ENCODE assay signal across 8 cellular contexts in the genomic region with DNA sequence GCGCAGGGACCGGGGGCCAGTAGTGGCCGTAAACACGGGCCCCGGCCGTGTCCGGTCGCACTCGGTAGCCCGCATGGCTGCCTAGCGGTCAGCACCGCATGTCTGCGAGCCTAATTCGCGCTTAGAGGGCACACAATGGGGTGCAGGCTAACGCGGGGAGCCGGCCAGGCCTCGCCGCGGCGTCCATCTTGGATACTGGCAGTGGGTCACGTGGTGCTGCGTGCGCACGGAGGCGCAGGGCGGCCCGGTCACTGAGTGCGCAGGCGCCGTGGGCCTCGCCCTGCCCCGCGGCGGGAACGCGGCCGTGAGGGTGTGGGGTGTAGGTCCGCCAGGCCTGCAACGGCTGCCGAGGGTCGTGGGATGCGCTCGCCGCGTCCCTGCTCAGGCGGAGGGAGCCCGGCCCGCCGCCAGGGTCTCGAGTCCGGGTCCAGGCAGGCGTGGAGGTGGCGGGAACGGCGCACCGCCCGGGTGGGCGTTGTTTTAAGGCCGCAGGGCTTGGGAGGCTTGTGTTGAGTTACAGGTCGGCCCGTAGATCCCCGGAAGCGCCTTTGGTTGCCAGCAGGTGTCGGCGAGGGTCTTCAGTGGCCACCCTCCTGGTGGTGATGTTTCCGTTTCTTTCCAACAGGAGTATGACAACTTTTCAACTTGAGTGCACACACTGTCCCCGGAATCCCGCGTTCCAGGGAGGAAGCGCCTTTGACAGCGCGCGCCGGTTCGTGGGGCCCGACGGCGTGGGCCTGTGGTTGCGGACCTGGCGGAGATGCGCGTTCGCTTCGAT. TPM values are rescaled to one million over a fixed set of nuclear protein-coding genes. Genes with fewer than 3 reads are reported as not detected.
DNase-seq lines count a peak whose midpoint lies in the region; ATAC-seq, FAIRE-seq and TF ChIP-seq lines count a peak whose summit lies in the region.

No MANE protein-coding gene starts in this region.

- H3K4me1 ChIP-seq in pancreas (peaks cover 0 to 7% (median 5%) of the 10 kb centered on the region in 3 donors), thyroid gland (peaks cover 25 to 28% of the 10 kb centered on the region in 2 donors)

- H3K27me3 Mint-ChIP-seq in activated naive CD8-positive, alpha-beta T cell treated with anti-CD3 and anti-CD28 coated beads for 36 hours = peaks cover 6% of the 10 kb centered on the region

- peak; percentile 91 for DNase-seq in NCI-H1048 (lab: John Stamatoyannopoulos, UW)
- DNase-seq in SK-N-DZ (ENCODE audit: low spot score) = peak; percentile 97
- peak; percentile 94 for DNase-seq in activated naive CD8-positive, alpha-beta T cell treated with anti-CD3 and anti-CD28 coated beads for 36 hours
- DNase-seq in Right ventricle myocardium inferior (ENCODE audit: missing footprints) = peak; percentile 98
- peak; percentile 91 to 97 (median 95) for DNase-seq in pancreas
- DNase-seq in thyroid gland = peak; percentile 95 to 96

- intact Hi-C loops in Right ventricle myocardium inferior (cut with DNase I) (loop anchor here (2.0 kb wide), 1 partner anchor 85 kb away; no protein-coding TSS in a partner anchor), pancreas (cut with DNase I) (no loop called here), thyroid gland (cut with DNase I) (loop anchor here (10.0 kb wide), 1 partner anchor 137 kb away; no protein-coding TSS in a partner anchor)

- peaks cover 14% of the 10 kb centered on the region for H3K36me3 Mint-ChIP-seq in activated naive CD8-positive, alpha-beta T cell treated with anti-CD3 and anti-CD28 coated beads for 36 hours

- H3K4me3 ChIP-seq in pancreas = peak overlapping the region; percentile 50 to 77 (median 68)
- H3K4me3 ChIP-seq in thyroid gland (replicated peaks in 1 of 3) = peak overlapping the region; percentile 16 to 56 (median 19)

- 0% methylated on average over 65 to 86 of the region's 86 CpGs for WGBS in pancreas, 2 donors
- WGBS in thyroid gland, 2 donors = 3% methylated on average over 21 to 57 of the region's 86 CpGs

- FAIRE-seq in pancreas (lab: Jason Lieb, UNC) = no peak

- H3K27ac Mint-ChIP-seq in activated naive CD8-positive, alpha-beta T cell treated with anti-CD3 and anti-CD28 coated beads for 36 hours = peak overlapping the region; percentile 98

- no peaks in the 10 kb centered on the region for H3K9me3 ChIP-seq in pancreas
- no peaks in the 10 kb centered on the region for H3K9me3 ChIP-seq in thyroid gland

- no peaks in the 10 kb centered on the region for H3K27me3 ChIP-seq in pancreas
- no peaks in the 10 kb centered on the region for H3K27me3 ChIP-seq in thyroid gland

- peak overlapping the region; percentile 85 for H3K4me3 Mint-ChIP-seq in activated naive CD8-positive, alpha-beta T cell treated with anti-CD3 and anti-CD28 coated beads for 36 hours

- H3K36me3 ChIP-seq in pancreas = no peaks in the 10 kb centered on the region
- H3K36me3 ChIP-seq in thyroid gland = no peaks in the 10 kb centered on the region

- TF ChIP-seq POLR2A in thyroid gland (IDR thresholded peaks at IDR 0.05) = peak; percentile 90 to 98

- H3K4me1 Mint-ChIP-seq in activated naive CD8-positive, alpha-beta T cell treated with anti-CD3 and anti-CD28 coated beads for 36 hours = peaks cover 36% of the 10 kb centered on the region

- H3K9me3 Mint-ChIP-seq in activated naive CD8-positive, alpha-beta T cell treated with anti-CD3 and anti-CD28 coated beads for 36 hours = no peaks in the 10 kb centered on the region

- peak; percentile 48 for ATAC-seq in HG02610 (IDR thresholded peaks at IDR 0.05; ENCODE audit: unreplicated experiment)
- peak; percentile 90 for ATAC-seq in Right ventricle myocardium inferior
- ATAC-seq in pancreas = peak; percentile 81 to 92 (median 86)

- peak overlapping the region; percentile 97 to 100 (median 100) for H3K27ac ChIP-seq in pancreas
- H3K27ac ChIP-seq in thyroid gland = peak overlapping the region; percentile 94 to 100 (median 100)

- TF ChIP-seq CTCF in GM12872 (IDR thresholded peaks at IDR 0.05; ENCODE audit: insufficient read depth, low read depth, low read length) (0 out of 3 replicates have a peak, but pooled peaks have one; percentile 13), pancreas (IDR thresholded peaks at IDR 0.05) (no peak), thyroid gland (IDR thresholded peaks at IDR 0.05) (peak in 1 of 6 experiments; percentile 28)

RNA-seq across cellular contexts. Expression of gene HDAC4, which starts 0.8 kb away (rescaled TPM):
- polyA plus RNA-seq in SK-N-DZ (2014; cell fraction: cytosol; rRNA removed) = 4.2 and 39.5 TPM in 2 replicates
- 27.1 and 28.5 TPM in 2 replicates for polyA plus RNA-seq in SK-N-DZ (2014; cell fraction: nucleus; rRNA removed)
- total RNA-seq in activated naive CD8-positive, alpha-beta T cell treated with anti-CD3 and anti-CD28 coated beads for 36 hours = 10 to 100 TPM; 19.1 to 20.2 TPM
- 30.7 TPM for total RNA-seq in Right ventricle myocardium inferior
- 10 to 100 TPM; 14.7 to 31.8 (median 17.5) TPM for total RNA-seq in pancreas
- 10 to 100 TPM in 1 of 2 donors, 1 to 10 TPM in 1; 8.2 to 12.6 TPM for polyA plus RNA-seq in pancreas
- 10 to 100 TPM; 12.9 to 91.6 (median 39.8) TPM for total RNA-seq in thyroid gland

Comparison
In these comparisons a context has a peak if more than half of its experiments do, and no peak if none do; other contexts are left out.
1. Peak in every context shown above with its lines: DNase-seq, ATAC-seq, H3K4me3 ChIP-seq and H3K27ac ChIP-seq.
2. intact Hi-C loops: an anchor here in Right ventricle myocardium inferior (2.0 kb wide) and thyroid gland (10.0 kb wide); none called in pancreas.